8 cellular contexts compared by ENCODE assay signal in the genomic region with DNA sequence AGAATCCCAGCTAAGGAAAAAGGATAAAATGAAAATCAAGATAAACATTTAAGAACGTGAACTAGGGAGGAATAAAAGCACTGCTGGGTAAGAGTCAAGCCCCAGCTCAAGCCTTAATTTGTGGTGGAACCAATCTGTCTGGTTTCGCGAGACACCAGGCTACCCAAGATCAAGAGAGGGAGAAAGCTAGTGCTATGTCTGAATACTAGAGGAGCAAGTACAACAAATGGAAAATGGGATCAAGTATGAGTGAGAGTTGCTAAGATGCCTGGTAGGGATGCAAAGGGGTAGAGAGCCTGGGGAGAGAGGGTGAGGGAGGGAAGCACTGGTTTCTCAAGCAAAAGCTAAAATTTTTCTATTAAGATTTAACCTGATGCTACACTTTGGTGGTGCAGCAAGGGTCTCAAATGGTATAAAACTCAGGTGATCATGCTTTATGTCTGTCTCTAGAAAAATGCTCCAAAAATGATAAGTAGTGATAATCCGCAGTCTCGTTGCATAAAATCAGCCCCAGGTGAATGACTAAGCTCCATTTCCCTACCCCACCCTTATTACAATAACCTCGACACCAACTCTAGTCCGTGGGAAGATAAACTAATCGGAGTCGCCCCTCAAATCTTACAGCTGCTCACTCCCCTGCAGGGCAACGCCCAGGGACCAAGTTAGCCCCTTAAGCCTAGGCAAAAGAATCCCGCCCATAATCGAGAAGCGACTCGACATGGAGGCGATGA. TPM values are rescaled to one million over a fixed set of nuclear protein-coding genes. Genes with fewer than 3 reads are reported as not detected.
DNase-seq lines count a peak whose midpoint lies in the region; ATAC-seq and TF ChIP-seq lines count a peak whose summit lies in the region.

No MANE protein-coding gene starts in this region.

- ATAC-seq in PC-3 (no peak), HG03175 (IDR thresholded peaks at IDR 0.05; ENCODE audit: unreplicated experiment) (no peak), HG03520 (IDR thresholded peaks at IDR 0.05; ENCODE audit: unreplicated experiment) (no peak), HG02981 (IDR thresholded peaks at IDR 0.05; ENCODE audit: unreplicated experiment) (no peak)

- H3F3A ChIP-seq in PC-3 (ENCODE audit: low read length, unreplicated experiment), result no peaks in the 10 kb centered on the region

- peaks cover 64 to 80% (median 77%) of the 10 kb centered on the region in 3 donors for H3K4me1 Mint-ChIP-seq in CD8-positive, alpha-beta memory T cell
- H3K4me1 Mint-ChIP-seq in endothelial cell (ENCODE audit: unreplicated experiment), result peaks cover 74% of the 10 kb centered on the region

- no peak for DNase-seq in CD8-positive, alpha-beta memory T cell
- no peak for DNase-seq in PC-3
- no peak for DNase-seq in endothelial cell (ENCODE audit: low spot score)
- DNase-seq in activated CD4-positive, alpha-beta T cell treated with anti-CD3 and anti-CD28 coated beads for 48 hours, result no peak

- no peak overlapping the region; the same call in 1 of the 2 replicates for H2AFZ ChIP-seq in PC-3 (ENCODE audit: low read length)

- peaks cover 88% of the 10 kb centered on the region for H3K79me2 ChIP-seq in PC-3 (ENCODE audit: low read length)

- peaks cover 0 to 4% of the 10 kb centered on the region in 2 donors for H3K27me3 Mint-ChIP-seq in CD8-positive, alpha-beta memory T cell
- H3K27me3 Mint-ChIP-seq in endothelial cell (ENCODE audit: unreplicated experiment), result peaks cover 37% of the 10 kb centered on the region

- BruUV-seq in PC-3 (replicated peaks; lab: Mats Ljungman, UMichigan), result TSS peak; percentile 23

- peak overlapping the region; percentile 95 for H3K9ac ChIP-seq in PC-3 (ENCODE audit: low read length)

- peaks cover 67% of the 10 kb centered on the region for H3K4me1 ChIP-seq in CD8-positive, alpha-beta memory T cell (ENCODE audit: insufficient read depth, low read length)
- H3K4me1 ChIP-seq in PC-3 (ENCODE audit: insufficient read depth, low read length), result peaks cover 43% of the 10 kb centered on the region
- H3K4me1 ChIP-seq in neutrophil (ENCODE audit: control insufficient read depth in 1 of 2, insufficient read depth in 1 of 2, low read depth in 1 of 2, low read length in 1 of 2), result peaks cover 77 to 84% of the 10 kb centered on the region in 2 experiments

- peak overlapping the region; percentile 91 for H3K4me2 ChIP-seq in PC-3 (ENCODE audit: low read length)

- H3K4me3 Mint-ChIP-seq in CD8-positive, alpha-beta memory T cell, result peak overlapping the region; percentile 91 to 99 (median 97)
- H3K4me3 Mint-ChIP-seq in endothelial cell (ENCODE audit: unreplicated experiment), result peak overlapping the region; percentile 99

- peak overlapping the region; percentile 93 for H3K4me3 ChIP-seq in CD8-positive, alpha-beta memory T cell (ENCODE audit: low read length)
- H3K4me3 ChIP-seq in PC-3 (ENCODE audit: low read length) (peak overlapping the region; percentile 80), neutrophil (ENCODE audit: low read depth in 1 of 2, low read length in 1 of 2) (peak overlapping the region; percentile 75 to 93)

- H3K27ac ChIP-seq in CD8-positive, alpha-beta memory T cell (ENCODE audit: low read depth, low read length), result peak overlapping the region; percentile 90
- H3K27ac ChIP-seq in PC-3 (ENCODE audit: low read length) (peak overlapping the region; percentile 92), neutrophil (peak overlapping the region; percentile 99)

- H3K27ac Mint-ChIP-seq in CD8-positive, alpha-beta memory T cell, result peak overlapping the region; percentile 95 to 100 (median 97)
- peak overlapping the region; percentile 98 for H3K27ac Mint-ChIP-seq in endothelial cell (ENCODE audit: unreplicated experiment)

- no peaks in the 10 kb centered on the region for H3K9me2 ChIP-seq in PC-3 (replicated peaks; ENCODE audit: low read length)

- H4K20me1 ChIP-seq in PC-3 (ENCODE audit: low read length), result peaks cover 68% of the 10 kb centered on the region

- H3K36me3 Mint-ChIP-seq in CD8-positive, alpha-beta memory T cell, result peaks cover 6 to 70% (median 14%) of the 10 kb centered on the region in 3 donors
- peaks cover 49% of the 10 kb centered on the region for H3K36me3 Mint-ChIP-seq in endothelial cell (ENCODE audit: low read depth, unreplicated experiment)

- peaks cover 35% of the 10 kb centered on the region for H3K36me3 ChIP-seq in CD8-positive, alpha-beta memory T cell (ENCODE audit: insufficient read depth, low read length)
- peaks cover 49% of the 10 kb centered on the region for H3K36me3 ChIP-seq in PC-3 (ENCODE audit: low read depth, low read length)
- peaks cover 6% of the 10 kb centered on the region for H3K36me3 ChIP-seq in neutrophil

- H3K9me3 Mint-ChIP-seq in CD8-positive, alpha-beta memory T cell, result peaks cover 0 to 4% (median 0%) of the 10 kb centered on the region in 5 donors
- H3K9me3 Mint-ChIP-seq in endothelial cell (ENCODE audit: unreplicated experiment), result no peaks in the 10 kb centered on the region

- POLR2A ChIA-PET in CD8-positive, alpha-beta memory T cell (lab: Charles Lee), result interaction anchor here (0.6 to 3.6 kb wide), 7 partner anchors 9 to 384 kb away, joined by 3 to 81 read pairs (median 4); a partner anchor contains a TSS
- POLR2A ChIA-PET in PC-3 (lab: Charles Lee; ENCODE audit: unreplicated experiment), result interaction anchor here (0.6 to 2.3 kb wide), 2 partner anchors 25 to 36 kb away, joined by 4 to 50 read pairs; no protein-coding TSS in a partner anchor

- intact Hi-C loops in PC-3 (cut with micrococcal nuclease), result loop anchor here (2.0 kb wide), 3 partner anchors 33 to 431 kb away; a partner anchor contains a TSS

- CTCF ChIA-PET in CD8-positive, alpha-beta memory T cell (lab: Charles Lee), result interaction anchor here (1.1 to 5.1 kb wide), 6 partner anchors 9 to 48 kb away, joined by 4 to 24 read pairs (median 4); a partner anchor contains a TSS
- CTCF ChIA-PET in PC-3 (lab: Charles Lee), result interaction anchor here (0.6 to 0.7 kb wide), 2 partner anchors 23 to 426 kb away, joined by 3 read pairs; no protein-coding TSS in a partner anchor

- TF ChIP-seq CTCF in PC-3 (conservative IDR thresholded peaks at IDR 0.05; ENCODE audit: low read depth, low read length) (no peak), endothelial cell (IDR thresholded peaks at IDR 0.05; ENCODE audit: unreplicated experiment) (no peak), neutrophil (IDR thresholded peaks at IDR 0.05) (no peak)

- no peaks in the 10 kb centered on the region for H3K27me3 ChIP-seq in CD8-positive, alpha-beta memory T cell (ENCODE audit: insufficient read depth, low read length, poor library complexity, severe bottlenecking)
- H3K27me3 ChIP-seq in PC-3 (ENCODE audit: low read length) (no peaks in the 10 kb centered on the region), neutrophil (no peaks in the 10 kb centered on the region)

- H3K9me3 ChIP-seq in CD8-positive, alpha-beta memory T cell (ENCODE audit: low read length), result no peaks in the 10 kb centered on the region
- H3K9me3 ChIP-seq in PC-3 (ENCODE audit: low read length) (no peaks in the 10 kb centered on the region), neutrophil (no peaks in the 10 kb centered on the region)

RNA-seq across cellular contexts. Expression of a gene that starts 1.7 kb away (rescaled TPM):
- 10 to 100 TPM; 89.8 to 97.2 TPM for total RNA-seq in CD8-positive, alpha-beta memory T cell
- polyA plus RNA-seq in CD8-positive, alpha-beta memory T cell, result 40.0 TPM
- total RNA-seq in PC-3 (2014; rRNA removed) (64.9 and 74.9 TPM in 2 replicates), endothelial cell (ENCODE audit: unreplicated experiment) (246 TPM)

RNA-seq across cellular contexts. Expression of a gene that starts 32.9 kb away (rescaled TPM):
- 10 to 100 TPM; 58.4 to 58.5 TPM for total RNA-seq in CD8-positive, alpha-beta memory T cell
- polyA plus RNA-seq in CD8-positive, alpha-beta memory T cell, result 19.5 TPM
- total RNA-seq in PC-3 (2014; rRNA removed), result 45.3 and 65.5 TPM in 2 replicates
- total RNA-seq in endothelial cell (ENCODE audit: unreplicated experiment), result 27.4 TPM
